In the genomic region with DNA sequence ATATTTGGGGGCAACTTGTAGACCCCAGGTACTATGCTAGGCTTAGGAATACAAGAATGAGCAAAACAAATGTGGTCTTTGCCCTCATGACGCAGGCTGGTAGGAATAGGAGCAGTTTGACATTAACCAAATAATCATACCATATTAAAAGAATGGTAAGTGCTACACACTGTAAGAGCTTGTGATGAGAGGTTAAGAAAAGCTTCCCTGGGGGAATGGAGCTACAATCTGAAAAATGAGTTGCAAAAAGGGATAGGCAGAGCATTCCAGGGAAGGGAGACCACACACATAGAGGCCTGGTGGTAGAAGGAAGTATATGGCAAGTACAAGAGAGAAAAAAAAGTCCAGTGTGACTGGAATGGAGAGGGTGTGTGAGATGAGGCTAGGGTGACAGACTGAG, we compare ENCODE assay signal across 2 cellular contexts.
TF ChIP-seq lines count a peak whose summit lies in the region.

No MANE protein-coding gene starts in this region.

TF ChIP-seq in IMR-90, 13 proteins besides CTCF, POLR2A, EP300 and RAD21:
- TF ChIP-seq MAZ (IDR thresholded peaks at IDR 0.05; ENCODE audit: borderline replicate concordance, low read depth, low read length) (no peak), BHLHE40 (IDR thresholded peaks at IDR 0.05; ENCODE audit: low read depth, low read length) (no peak)

TF ChIP-seq in H1, 55 proteins besides CTCF, POLR2A, EP300 and RAD21:
- no peak for TF ChIP-seq SAP30 (IDR thresholded peaks at IDR 0.05; ENCODE audit: insufficient read depth, insufficient replicate concordance, low read length)
- TF ChIP-seq MAX (IDR thresholded peaks at IDR 0.05): no peak
